Comparison of ENCODE assay signal across 8 cellular contexts in genomic region chr1:44786138-44786840, GRCh38. TPM values are rescaled to one million over a fixed set of nuclear protein-coding genes. Genes with fewer than 3 reads are reported as not detected.
A peak's percentile ranks its signal among the peaks of the same experiment; 100 is the strongest.
DNase-seq lines count a peak whose midpoint lies in the region; ATAC-seq and TF ChIP-seq lines count a peak whose summit lies in the region.

No MANE protein-coding gene starts in this region.

- H2AFZ ChIP-seq in neural cell (ENCODE audit: low read depth, low read length), result no peak overlapping the region

- no peaks in the 10 kb centered on the region for H3F3A ChIP-seq in neural cell (ENCODE audit: insufficient read depth, low read length, poor library complexity, severe bottlenecking)

- no peak overlapping the region for H3K27ac ChIP-seq in neural cell (ENCODE audit: low read length)

- H3K27me3 Mint-ChIP-seq in CD14-positive monocyte (ENCODE audit: low read depth in 3 of 3), result peaks cover 7 to 14% (median 12%) of the 10 kb centered on the region in 3 donors
- H3K27me3 Mint-ChIP-seq in type B pancreatic cell, result no peaks in the 10 kb centered on the region

- intact Hi-C loops in CD14-positive monocyte (cut with micrococcal nuclease), result loop anchor here (5.0 to 10.0 kb wide), 2 partner anchors 41 to 229 kb away; partner anchors contain the start of genes HECTD3 (in 1 of the 2) and UROD (in 1 of the 2)

- H3K36me3 Mint-ChIP-seq in CD14-positive monocyte, result peaks cover 8 to 12% of the 10 kb centered on the region in 2 donors
- peaks cover 1% of the 10 kb centered on the region for H3K36me3 Mint-ChIP-seq in type B pancreatic cell

- peak overlapping the region in 4 of 7 donors; percentile 31 to 85 (median 64) for H3K27ac Mint-ChIP-seq in CD14-positive monocyte
- peak overlapping the region; percentile 89 for H3K27ac Mint-ChIP-seq in type B pancreatic cell

- H3K4me1 Mint-ChIP-seq in CD14-positive monocyte (peaks cover 26% of the 10 kb centered on the region), type B pancreatic cell (ENCODE audit: unreplicated experiment) (peaks cover 27% of the 10 kb centered on the region)

- TF ChIP-seq RAD21 in neural cell (conservative IDR thresholded peaks at IDR 0.05), result no peak

- H3K27me3 ChIP-seq in neural cell (ENCODE audit: insufficient read depth, low read depth, low read length), result peaks cover 24% of the 10 kb centered on the region

- H3K4me3 Mint-ChIP-seq in CD14-positive monocyte (peak overlapping the region; percentile 72 to 92), type B pancreatic cell (peak overlapping the region; percentile 79)

- no peaks in the 10 kb centered on the region for H3K9me2 ChIP-seq in neural cell (ENCODE audit: insufficient read depth, low read length)

- H3K9me3 ChIP-seq in neural cell (ENCODE audit: low read length), result no peaks in the 10 kb centered on the region

- no peaks in the 10 kb centered on the region for H4K20me1 ChIP-seq in neural cell (ENCODE audit: insufficient read depth)

- DNase-seq in CD14-positive monocyte (ENCODE audit: low spot score) (no peak), NOMO-1 (lab: John Stamatoyannopoulos, UW; ENCODE audit: unreplicated experiment in 2 of 2) (peak; percentile 57 to 60), fibroblast of villous mesenchyme (ENCODE audit: low read depth) (peak; percentile 56), type B pancreatic cell (ENCODE audit: extremely low spot score, unreplicated experiment) (no peak)
- peak; percentile 65 to 66 for DNase-seq in activated T-helper 1 cell treated with anti-CD3 and anti-CD28 coated beads, Interleukin-2, amount 50 U/mL, for 16 hours (ENCODE audit: low read depth in 1 of 2, low spot score in 1 of 2)

- TF ChIP-seq CTCF in CD14-positive monocyte (IDR thresholded peaks at IDR 0.05), result peak; percentile 100
- peak; percentile 98 for TF ChIP-seq CTCF in fibroblast of villous mesenchyme (IDR thresholded peaks at IDR 0.05; ENCODE audit: insufficient read depth, low read depth, low read length)
- TF ChIP-seq CTCF in neural cell (IDR thresholded peaks at IDR 0.05; ENCODE audit: poor library complexity, severe bottlenecking), result peak; percentile 50
- peak; percentile 99 for TF ChIP-seq CTCF in type B pancreatic cell (conservative IDR thresholded peaks at IDR 0.05)

- peak; percentile 45 for ATAC-seq in GM21381 (IDR thresholded peaks at IDR 0.05; ENCODE audit: unreplicated experiment)
- no peak for ATAC-seq in GM18861 (IDR thresholded peaks at IDR 0.05; ENCODE audit: unreplicated experiment)

- peak overlapping the region; percentile 59 for H3K4me3 ChIP-seq in fibroblast of villous mesenchyme (ENCODE audit: low read depth, low read length)
- peak overlapping the region; percentile 21 for H3K4me3 ChIP-seq in neural cell (ENCODE audit: low read length)

- TF ChIP-seq EP300 in neural cell (conservative IDR thresholded peaks at IDR 0.05; ENCODE audit: poor library complexity, severe bottlenecking), result no peak

- H3K9me3 Mint-ChIP-seq in CD14-positive monocyte (peaks cover 0 to 2% (median 0%) of the 10 kb centered on the region in 7 donors), type B pancreatic cell (no peaks in the 10 kb centered on the region)

- H3K36me3 ChIP-seq in neural cell (ENCODE audit: insufficient read depth, low read length), result no peaks in the 10 kb centered on the region

- H3K4me2 ChIP-seq in neural cell (ENCODE audit: low read length), result no peak overlapping the region

- no peaks in the 10 kb centered on the region for H3K79me2 ChIP-seq in neural cell (replicated peaks; ENCODE audit: insufficient read depth, low read length)

- H3K9ac ChIP-seq in neural cell (ENCODE audit: low read length), result no peak overlapping the region

TF ChIP-seq in neural cell, 6 proteins besides CTCF, POLR2A, EP300 and RAD21:
- TF ChIP-seq EZH2 (IDR thresholded peaks at IDR 0.05; ENCODE audit: borderline replicate concordance, insufficient read depth, low read length, poor library complexity, severe bottlenecking) (no peak), MXI1 (conservative IDR thresholded peaks at IDR 0.05; ENCODE audit: poor library complexity, severe bottlenecking) (no peak), POLR2AphosphoS5 (IDR thresholded peaks at IDR 0.05) (no peak), SMC3 (conservative IDR thresholded peaks at IDR 0.05; ENCODE audit: poor library complexity) (no peak)

RNA-seq across cellular contexts. Expression of gene BEST4, which starts 1.7 kb away (rescaled TPM):
- polyA plus RNA-seq in CD14-positive monocyte, result not detected
- not detected in 2 replicates for total RNA-seq in fibroblast of villous mesenchyme
- not detected in 2 replicates for polyA plus RNA-seq in neural cell
- not detected in 2 replicates for polyA minus RNA-seq in neural cell
- 0.48 and 0.99 TPM in 2 replicates for total RNA-seq in type B pancreatic cell (ENCODE audit: low replicate concordance)

RNA-seq across cellular contexts. Expression of gene RPS8, which starts 10.9 kb away (rescaled TPM):
- polyA plus RNA-seq in CD14-positive monocyte (100 to 1,000 TPM; 413 to 419 TPM), neural cell (2,015 and 2,061 TPM in 2 replicates)
- total RNA-seq in fibroblast of villous mesenchyme (1,148 and 1,233 TPM in 2 replicates), type B pancreatic cell (ENCODE audit: low replicate concordance) (2,494 and 2,620 TPM in 2 replicates)
- polyA minus RNA-seq in neural cell, result 644 and 721 TPM in 2 replicates

RNA-seq across cellular contexts. Expression of gene PLK3, which starts 13.9 kb away (rescaled TPM):
- polyA plus RNA-seq in CD14-positive monocyte, result 10 to 100 TPM; 15.8 to 28.1 TPM
- total RNA-seq in fibroblast of villous mesenchyme, result 44.0 and 44.5 TPM in 2 replicates
- polyA plus RNA-seq in neural cell, result 8.3 and 12.1 TPM in 2 replicates
- polyA minus RNA-seq in neural cell, result 6.0 and 6.8 TPM in 2 replicates
- total RNA-seq in type B pancreatic cell (ENCODE audit: low replicate concordance), result 18.5 and 39.1 TPM in 2 replicates

RNA-seq across cellular contexts. Expression of gene DYNLT4, which starts 20.9 kb away (rescaled TPM):
- 1 to 10 TPM; 2.2 to 2.8 TPM for polyA plus RNA-seq in CD14-positive monocyte
- under 0.01 TPM in 1 of 2 replicates, not detected in the other for total RNA-seq in fibroblast of villous mesenchyme
- not detected in 2 replicates for polyA plus RNA-seq in neural cell
- polyA minus RNA-seq in neural cell, result not detected in 2 replicates
- 1.1 TPM in 1 of 2 replicates, not detected in the other for total RNA-seq in type B pancreatic cell (ENCODE audit: low replicate concordance)

RNA-seq across cellular contexts. Expression of gene BTBD19, which starts 22.0 kb away (rescaled TPM):
- under 1 TPM; 0.10 to 0.73 TPM for polyA plus RNA-seq in CD14-positive monocyte
- total RNA-seq in fibroblast of villous mesenchyme, result 11.6 and 13.0 TPM in 2 replicates
- 0.16 TPM in 1 of 2 replicates, not detected in the other for polyA plus RNA-seq in neural cell
- not detected in 2 replicates for polyA minus RNA-seq in neural cell
- total RNA-seq in type B pancreatic cell (ENCODE audit: low replicate concordance), result 7.0 and 10.3 TPM in 2 replicates

Comparison
In these comparisons a context has a peak if more than half of its experiments do, and no peak if none do; other contexts are left out.
1. DNase-seq: peak in NOMO-1 (2 of 2), activated T-helper 1 cell treated with anti-CD3 and anti-CD28 coated beads, Interleukin-2, amount 50 U/mL, for 16 hours (2 of 2) and fibroblast of villous mesenchyme (single experiment); none in CD14-positive monocyte (single experiment) and type B pancreatic cell (single experiment).
2. CTCF ChIP-seq: peak in every context shown above with its lines; median percentile 100 in CD14-positive monocyte; 99 in type B pancreatic cell; 98 in fibroblast of villous mesenchyme; 50 in neural cell.